In the genomic region with DNA sequence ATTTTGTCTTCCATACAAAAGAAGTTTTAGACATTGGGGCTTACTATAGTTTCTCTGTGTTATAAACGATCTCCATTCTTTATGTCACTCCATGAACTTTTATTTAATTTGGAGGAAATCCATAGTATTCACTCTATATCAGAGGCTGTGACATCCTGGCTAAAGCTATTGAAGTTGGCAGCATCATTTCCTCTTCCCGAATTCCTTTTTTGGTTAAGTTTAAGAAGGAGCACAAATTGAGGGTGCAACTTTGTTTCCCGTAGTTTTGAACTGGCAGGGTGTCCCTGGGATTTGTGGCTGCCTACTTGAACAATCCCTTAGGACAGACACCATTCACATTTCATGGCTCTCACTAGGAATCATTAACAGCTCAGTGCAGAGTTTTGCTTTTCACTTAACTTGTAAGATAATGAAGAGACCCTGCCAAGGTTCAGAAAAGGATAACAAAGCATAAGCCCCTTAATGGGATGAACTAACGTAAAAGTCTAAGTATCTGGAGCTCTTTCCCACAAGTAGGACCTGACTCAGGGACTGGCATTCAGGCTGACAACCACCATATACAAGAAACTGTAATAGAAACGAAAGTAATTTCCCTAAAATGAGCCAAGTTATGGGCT, we compare ENCODE assay signal across 23 cellular contexts. TPM values are rescaled to one million over a fixed set of nuclear protein-coding genes. Genes with fewer than 3 reads are reported as not detected.
DNase-seq lines count a peak whose midpoint lies in the region; ATAC-seq and TF ChIP-seq lines count a peak whose summit lies in the region.
"Had no signal": no experiment of that assay in that cellular context is flagged by ENCODE, and none has a peak within 500 bp of the region (broad histone marks: within the 10 kb centered on the region; RNA-seq: fewer than 3 reads in every experiment).

No MANE protein-coding gene starts in this region.

- peaks cover 0 to 10% of the 10 kb centered on the region in 2 donors for H3K4me1 ChIP-seq in thoracic aorta (ENCODE audit: control insufficient read depth in 1 of 2, low read depth in 2 of 2)
- H3K4me1 ChIP-seq: right atrium auricular region, stomach, vagina had no signal

- no peaks in the 10 kb centered on the region for H3K36me3 ChIP-seq in thoracic aorta
- H3K36me3 ChIP-seq: right atrium auricular region, stomach, vagina, WERI-Rb-1 had no signal

- H3K27me3 ChIP-seq in thoracic aorta (replicated peaks; ENCODE audit: insufficient read depth), result no peaks in the 10 kb centered on the region
- H3K27me3 ChIP-seq: right atrium auricular region, stomach, vagina had no signal

- no peak for ATAC-seq in stimulated activated naive CD8-positive, alpha-beta T cell treated with anti-CD3 and anti-CD28 coated beads, Interleukin-15, Interleukin-2, amounts not matched to agents 100 U/mL and 50 U/mL, for 24 hours
- ATAC-seq in T-helper 17 cell (no peak), thoracic aorta (ENCODE audit: insufficient number of reproducible peaks, low FRiP score, low read depth) (no peak)

- H3K36me3 Mint-ChIP-seq in stimulated activated naive CD8-positive, alpha-beta T cell treated with anti-CD3 and anti-CD28 coated beads, Interleukin-15, Interleukin-2, amounts not matched to agents 100 ng/mL and 50 ng/mL, for 24 hours (ENCODE audit: low read depth), result no peaks in the 10 kb centered on the region
- H3K36me3 Mint-ChIP-seq in T-helper 17 cell (ENCODE audit: low read depth), result no peaks in the 10 kb centered on the region

- H3K4me1 Mint-ChIP-seq in stimulated activated naive CD8-positive, alpha-beta T cell treated with anti-CD3 and anti-CD28 coated beads, Interleukin-15, Interleukin-2, amounts not matched to agents 100 ng/mL and 50 ng/mL, for 24 hours (ENCODE audit: low read depth), result peaks cover 61% of the 10 kb centered on the region
- peaks cover 26% of the 10 kb centered on the region for H3K4me1 Mint-ChIP-seq in T-helper 17 cell

- H3K4me3 Mint-ChIP-seq in stimulated activated naive CD8-positive, alpha-beta T cell treated with anti-CD3 and anti-CD28 coated beads, Interleukin-15, Interleukin-2, amounts not matched to agents 100 ng/mL and 50 ng/mL, for 24 hours, result peak overlapping the region; percentile 19
- peak overlapping the region; percentile 3 for H3K4me3 Mint-ChIP-seq in T-helper 17 cell
- H3K4me3 Mint-ChIP-seq: HFFc6; T-helper 1 cell treated with Interleukin-12 subunit alpha and Interleukin-12 subunit beta and Interleukin-4 antibody, amounts not matched to agents 30 μg/mL and 1 μg/mL, for 36 hours had no signal

- H3K9me3 ChIP-seq in T-helper 17 cell (ENCODE audit: control insufficient read depth, low read length, poor library complexity, severe bottlenecking) (no peaks in the 10 kb centered on the region), thoracic aorta (no peaks in the 10 kb centered on the region)
- H3K9me3 ChIP-seq: right atrium auricular region, stomach, vagina had no signal

- peak overlapping the region; percentile 8 for H3K4me3 ChIP-seq in thoracic aorta
- H3K4me3 ChIP-seq: right atrium auricular region, stomach, vagina had no signal

- peak overlapping the region; percentile 43 for H3K27ac Mint-ChIP-seq in stimulated activated naive CD8-positive, alpha-beta T cell treated with anti-CD3 and anti-CD28 coated beads, Interleukin-15, Interleukin-2, amounts not matched to agents 100 ng/mL and 50 ng/mL, for 24 hours
- no peak overlapping the region for H3K27ac Mint-ChIP-seq in T-helper 17 cell
- H3K27ac Mint-ChIP-seq: HFFc6; T-helper 1 cell treated with Interleukin-12 subunit alpha and Interleukin-12 subunit beta and Interleukin-4 antibody, amounts not matched to agents 30 μg/mL and 1 μg/mL, for 36 hours had no signal

- H3K27ac ChIP-seq in thoracic aorta, result no peak overlapping the region
- H3K27ac ChIP-seq: right atrium auricular region, stomach, vagina, WERI-Rb-1 had no signal

- H3K9me3 Mint-ChIP-seq in stimulated activated naive CD8-positive, alpha-beta T cell treated with anti-CD3 and anti-CD28 coated beads, Interleukin-15, Interleukin-2, amounts not matched to agents 100 ng/mL and 50 ng/mL, for 24 hours, result no peaks in the 10 kb centered on the region
- H3K9me3 Mint-ChIP-seq: HFFc6; T-helper 1 cell treated with Interleukin-12 subunit alpha and Interleukin-12 subunit beta and Interleukin-4 antibody, amounts not matched to agents 30 μg/mL and 1 μg/mL, for 36 hours had no signal

- no peaks in the 10 kb centered on the region for H3K27me3 Mint-ChIP-seq in stimulated activated naive CD8-positive, alpha-beta T cell treated with anti-CD3 and anti-CD28 coated beads, Interleukin-15, Interleukin-2, amounts not matched to agents 100 ng/mL and 50 ng/mL, for 24 hours
- H3K27me3 Mint-ChIP-seq in T-helper 17 cell, result no peaks in the 10 kb centered on the region

- TF ChIP-seq CTCF in thoracic aorta (IDR thresholded peaks at IDR 0.05), result no peak

- DNase-seq in stimulated activated naive CD8-positive, alpha-beta T cell treated with anti-CD3 and anti-CD28 coated beads, Interleukin-15, Interleukin-2, amounts not matched to agents 100 U/mL and 50 U/mL, for 24 hours, result no peak
- DNase-seq in T-helper 17 cell (no peak), lung microvascular endothelial cell (ENCODE audit: low read depth in 2 of 2) (peak; percentile 52 to 63), thoracic aorta (ENCODE audit: low spot score) (no peak), HPDE6-E6E7 (ENCODE audit: extremely low spot score) (no peak), occipital lobe (lab: John Stamatoyannopoulos, UW) (no peak), iPS-NIHi7 (ENCODE audit: extremely low spot score) (no peak)
- DNase-seq: activated CD8-positive, alpha-beta memory T cell treated with anti-CD3 and anti-CD28 coated beads for 24 hours; amniotic stem cell; HFFc6; hippocampal formation; KG1; NCI-H1048; NCI-H2081; NCI-H510A; nucleus accumbens; SHP77; stomach; WERI-Rb-1 had no signal

RNA-seq across cellular contexts. Expression of a gene that starts 13.9 kb away (rescaled TPM):
- total RNA-seq in T-helper 17 cell, result 100 to 1,000 TPM; 157 to 226 TPM
- 162 and 284 TPM in 2 replicates for total RNA-seq in lung microvascular endothelial cell
- 100 to 1,000 TPM in 1 of 2 donors, 10 to 100 TPM in 1; 42.5 to 108 TPM for total RNA-seq in thoracic aorta
- total RNA-seq in occipital lobe, result 21.2 TPM

Comparison
In these comparisons a context has a peak if more than half of its experiments do, and no peak if none do; other contexts are left out.
1. DNase-seq: peak in lung microvascular endothelial cell (2 of 2); none in stimulated activated naive CD8-positive, alpha-beta T cell treated with anti-CD3 and anti-CD28 coated beads, Interleukin-15, Interleukin-2, amounts not matched to agents 100 U/mL and 50 U/mL, for 24 hours (single experiment), T-helper 17 cell (0 of 3), thoracic aorta (single experiment), HPDE6-E6E7 (single experiment), occipital lobe (single experiment) and iPS-NIHi7 (single experiment).